ENCODE assay signal across 1 cellular context in the genomic region with DNA sequence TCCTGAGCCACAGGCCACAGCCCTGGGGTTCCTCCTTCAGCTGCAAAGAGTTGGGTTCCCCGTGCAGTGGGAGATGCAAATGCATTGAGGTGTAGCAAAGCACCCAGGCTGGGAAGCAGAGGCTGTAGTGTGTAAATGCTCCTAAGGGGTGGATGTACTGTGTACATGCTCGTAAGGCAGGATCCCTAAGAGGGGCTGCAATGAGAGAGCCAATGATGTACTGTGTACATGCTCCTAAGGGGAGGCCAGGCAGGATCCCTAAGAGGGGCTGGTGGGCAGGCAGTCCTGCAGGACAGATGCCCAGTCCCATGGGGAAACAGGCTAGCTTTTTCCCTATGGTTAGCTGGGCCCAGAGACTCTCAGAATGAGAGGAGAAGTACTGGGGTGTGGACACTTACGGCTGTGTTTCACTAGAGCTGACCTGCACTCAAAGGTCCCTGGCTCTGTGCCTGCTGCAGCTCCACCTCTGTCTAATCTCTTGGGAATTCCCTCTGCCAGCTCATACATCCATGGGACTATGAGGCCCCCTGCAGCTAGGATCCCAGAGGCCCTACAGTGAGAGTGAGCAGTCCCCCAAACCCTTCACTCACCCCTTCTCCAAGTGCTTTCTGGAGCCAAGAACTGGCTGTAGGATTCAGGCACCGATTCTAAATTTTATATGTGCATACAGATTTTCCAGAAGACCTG.
TF ChIP-seq lines count a peak whose summit lies in the region.

No MANE protein-coding gene starts in this region.

TF ChIP-seq in endothelial cell of umbilical vein, 7 proteins besides CTCF, POLR2A, EP300 and RAD21 (continued from another document):
- no peak for TF ChIP-seq GATA2 (IDR thresholded peaks at IDR 0.05; ENCODE audit: insufficient read depth, insufficient read length, low read depth, low read length)
